Comparison of ENCODE assay signal across 23 cellular contexts in the genomic region with DNA sequence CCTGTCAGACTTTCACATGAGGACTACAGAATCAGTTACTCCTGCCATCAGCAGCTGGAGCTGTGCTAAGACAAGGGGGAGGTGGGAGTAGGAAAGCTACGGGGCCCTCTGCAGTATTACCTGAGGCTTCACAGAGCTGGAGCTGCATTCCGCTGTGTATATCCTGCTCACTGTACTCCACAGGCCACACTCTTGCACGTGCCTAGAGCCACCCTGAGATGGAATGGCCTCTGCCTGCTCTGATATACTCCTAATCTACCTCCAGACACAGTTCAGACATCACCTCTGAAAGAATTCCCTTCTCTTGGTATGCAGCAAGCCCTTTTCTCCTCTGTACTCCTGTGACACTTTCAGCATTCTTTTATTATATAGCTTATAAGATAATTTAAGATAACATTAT.
"Had no signal": no experiment of that assay in that cellular context is flagged by ENCODE, and none has a peak within 500 bp of the region (broad histone marks: within the 10 kb centered on the region; RNA-seq: fewer than 3 reads in every experiment).

No MANE protein-coding gene starts in this region.

- DNase-seq: cerebellar nuclear complex; effector memory CD8-positive, alpha-beta T cell; erythroblast; foreskin melanocyte; heart right ventricle; immature natural killer cell; left colon; left ventricle myocardium superior; mesendoderm; naive thymus-derived CD8-positive, alpha-beta T cell; nucleus accumbens; ovary; sigmoid colon; stimulated activated CD4-positive, alpha-beta T cell treated with anti-CD3 and anti-CD28 coated beads, Interleukin-2, amount 100 ng/mL, for 24 hours; stimulated activated CD4-positive, alpha-beta T cell treated with anti-CD3 and anti-CD28 coated beads, Interleukin-4, amount 100 ng/mL, for 4 hours; stimulated activated naive B cell treated with anti-CD40 and anti-IgM and Interleukin-4, amounts not matched to agents 10 μg/mL and 1 μg/mL and 100 μg/mL, for 72 hours; stimulated activated naive CD8-positive, alpha-beta T cell treated with anti-CD3 and anti-CD28 coated beads, Interleukin-15, amount 100 ng/mL, for 72 hours; transverse colon had no signal

- H3K36me3 ChIP-seq: ovary, right atrium auricular region, sigmoid colon, thoracic aorta, transverse colon had no signal

- H3K4me1 ChIP-seq: heart right ventricle, right atrium auricular region, sigmoid colon, transverse colon had no signal

- ATAC-seq: effector memory CD8-positive, alpha-beta T cell; heart right ventricle; left colon; left ventricle myocardium superior; naive thymus-derived CD8-positive, alpha-beta T cell; stimulated activated naive B cell treated with anti-CD40 and anti-IgM and Interleukin-4, amounts not matched to agents 10 μg/mL and 1 μg/mL and 100 μg/mL, for 72 hours; stimulated activated naive CD8-positive, alpha-beta T cell treated with anti-CD3 and anti-CD28 coated beads, Interleukin-15, amount 100 ng/mL, for 72 hours had no signal

- H3K27me3 ChIP-seq: heart right ventricle, ovary, right atrium auricular region, sigmoid colon, transverse colon had no signal

- H3K27ac ChIP-seq: heart right ventricle, ovary, right atrium auricular region, sigmoid colon, skin epidermis, thoracic aorta, transverse colon had no signal

- H3K4me3 ChIP-seq: heart right ventricle, lung, ovary, right atrium auricular region, sigmoid colon, skin epidermis, thoracic aorta, transverse colon had no signal

- FAIRE-seq: endothelial cell of umbilical vein had no signal

- H3K9me3 ChIP-seq: ovary, right atrium auricular region, sigmoid colon, thoracic aorta, transverse colon had no signal
